Comparison of ENCODE assay signal across 25 cellular contexts in the genomic region with DNA sequence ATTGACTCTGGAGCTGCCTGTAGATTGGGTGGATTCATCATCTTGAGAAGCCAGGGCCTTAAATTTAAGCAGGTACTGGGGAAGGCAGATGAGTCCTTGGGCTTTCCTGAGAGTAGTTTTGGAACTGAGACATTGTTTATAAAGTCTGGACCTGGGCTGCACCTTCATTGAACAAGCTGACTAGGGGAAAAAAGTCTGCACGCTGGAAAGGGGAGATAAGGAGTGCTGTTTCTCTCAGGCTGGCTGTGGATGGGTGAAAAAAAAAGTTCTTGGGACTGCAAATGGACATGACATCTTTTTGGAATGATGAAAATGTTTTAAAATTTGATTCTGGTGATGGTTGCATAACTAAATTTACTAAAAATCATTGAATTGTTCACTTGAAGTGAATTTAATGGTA. TPM values are rescaled to one million over a fixed set of nuclear protein-coding genes. Genes with fewer than 3 reads are reported as not detected.
DNase-seq lines count a peak whose midpoint lies in the region; ATAC-seq, FAIRE-seq and TF ChIP-seq lines count a peak whose summit lies in the region.
"Had no signal": no experiment of that assay in that cellular context is flagged by ENCODE, and none has a peak within 500 bp of the region (broad histone marks: within the 10 kb centered on the region; RNA-seq: fewer than 3 reads in every experiment).

No MANE protein-coding gene starts in this region.

- peaks cover 52% of the 10 kb centered on the region for H3K4me1 Mint-ChIP-seq in activated T-cell treated with anti-CD3 and anti-CD28 coated beads, Interleukin-2, amount 50 U/mL, for 24 hours (ENCODE audit: low read depth)
- H3K4me1 Mint-ChIP-seq: mesothelial cell of epicardium had no signal

- no peaks in the 10 kb centered on the region for H3K27me3 Mint-ChIP-seq in activated T-cell treated with anti-CD3 and anti-CD28 coated beads, Interleukin-2, amount 50 U/mL, for 24 hours
- H3K27me3 Mint-ChIP-seq: naive B cell had no signal

- H3K36me3 ChIP-seq in K562 (ENCODE audit: control insufficient read depth, insufficient read depth, low read length) (peaks cover 75% of the 10 kb centered on the region), parathyroid adenoma (ENCODE audit: control insufficient read depth, insufficient read depth, low read length) (no peaks in the 10 kb centered on the region)

- no peaks in the 10 kb centered on the region for H3K9me3 ChIP-seq in K562 (replicated peaks; ENCODE audit: control insufficient read depth, insufficient read depth, low read depth, low read length)
- H3K9me3 ChIP-seq in parathyroid adenoma (ENCODE audit: control insufficient read depth, low read length) = no peaks in the 10 kb centered on the region
- H3K9me3 ChIP-seq: adrenal gland, stomach, thyroid gland had no signal

- FAIRE-seq in K562 (lab: Jason Lieb, UNC) = peak; percentile 84
- FAIRE-seq: A204.1, islet of Langerhans had no signal

- intact Hi-C loops in K562 (cut with micrococcal nuclease) = no loop called here

- ATAC-seq in K562 = peak; percentile 92
- ATAC-seq: CD8-positive, alpha-beta T cell; left ventricle myocardium superior had no signal

- in situ Hi-C loops in K562 (cut with MboI) = no loop called here

- peaks cover 5 to 8% of the 10 kb centered on the region in 2 experiments; a peak in 4 of 5 replicates for H3K4me1 ChIP-seq in K562 (replicated peaks in 1 of 2; ENCODE audit: control insufficient read depth in 2 of 2, insufficient read depth in 2 of 2, low read length in 2 of 2)
- peaks cover 4% of the 10 kb centered on the region for H3K4me1 ChIP-seq in parathyroid adenoma

- TF ChIP-seq POLR2A in K562 (conservative IDR thresholded peaks at IDR 0.05) = no peak

- no peak overlapping the region for H2AFZ ChIP-seq in K562 (ENCODE audit: low read depth, low read length)
- H2AFZ ChIP-seq in parathyroid adenoma = no peak overlapping the region
- H2AFZ ChIP-seq: GM23248, PC-9 had no signal

- H3K4me3 ChIP-seq in K562 (no peak overlapping the region), parathyroid adenoma (ENCODE audit: low read depth, low read length) (peak overlapping the region; percentile 27)
- H3K4me3 ChIP-seq: adrenal gland, GM23248, PC-9, stomach, thyroid gland had no signal

- no peaks in the 10 kb centered on the region for H3K9me3 Mint-ChIP-seq in activated T-cell treated with anti-CD3 and anti-CD28 coated beads, Interleukin-2, amount 50 U/mL, for 24 hours
- H3K9me3 Mint-ChIP-seq: brain; CD8-positive, alpha-beta T cell; mesothelial cell of epicardium; naive B cell had no signal

- DNase-seq in activated T-cell treated with anti-CD3 and anti-CD28 coated beads, Interleukin-2, amount 50 U/mL, for 24 hours = no peak
- no peak for DNase-seq in activated T-cell treated with anti-CD3 and anti-CD28 coated beads, Interleukin-2, amount 50 U/mL, for 48 hours
- peak in 3 of 4 experiments; percentile 37 to 78 (median 78) for DNase-seq in K562 (ENCODE audit: extremely low read depth in 1 of 4, low spot score in 3 of 4)
- no peak for DNase-seq in activated effector memory CD4-positive, alpha-beta T cell treated with Interleukin-2 at 50 U/mL for 16 hours
- no peak for DNase-seq in DMS53 treated with DMSO at 0.1 percent for 48 hours (lab: John Stamatoyannopoulos, UW; ENCODE audit: unreplicated experiment)
- DNase-seq: activated CD4-positive, alpha-beta T cell treated with anti-CD3 and anti-CD28 coated beads for 48 hours; activated gamma-delta T cell treated with Interleukin-2 at 50 U/mL for 16 hours; adrenal gland; CD8-positive, alpha-beta T cell; GM23248; left ventricle myocardium superior; naive B cell; NCI-H1105; NCI-H187 treated with DMSO at 0.1 percent for 48 hours; NCI-H524 treated with DMSO at 0.1 percent for 48 hours; PC-9; Right ventricle myocardium superior; stomach; thyroid gland had no signal

- no peak overlapping the region for H3K4me3 Mint-ChIP-seq in activated T-cell treated with anti-CD3 and anti-CD28 coated beads, Interleukin-2, amount 50 U/mL, for 24 hours
- H3K4me3 Mint-ChIP-seq: brain; CD8-positive, alpha-beta T cell; mesothelial cell of epicardium; naive B cell had no signal

- no peak for TF ChIP-seq EP300 in K562 (IDR thresholded peaks at IDR 0.05; ENCODE audit: low read length)

- WGBS in K562 (ENCODE audit: insufficient coverage, low coverage, missing lambda C conversion rate) = 0% methylated on average over 1 of the region's 1 CpG

- H3K27me3 ChIP-seq in K562 (ENCODE audit: control insufficient read depth in 2 of 2, insufficient read depth in 2 of 2, low read length in 2 of 2) (no peaks in the 10 kb centered on the region), parathyroid adenoma (ENCODE audit: control insufficient read depth, insufficient read depth, low read length) (no peaks in the 10 kb centered on the region)
- H3K27me3 ChIP-seq: adrenal gland, stomach, thyroid gland had no signal

- TF ChIP-seq RAD21 in K562 (CRISPR knock-in tag; conservative IDR thresholded peaks at IDR 0.05 in 1 of 2, IDR thresholded peaks at IDR 0.05 in 1 of 2) = no peak

- H3K27ac ChIP-seq in K562 (ENCODE audit: extremely low read depth, low read depth, low read length) (peak overlapping the region; percentile 31; the same call in 1 of the 3 replicates), parathyroid adenoma (peak overlapping the region; percentile 0)
- H3K27ac ChIP-seq: adrenal gland, GM23248, PC-9, stomach, thyroid gland, VCaP had no signal

- no peaks in the 10 kb centered on the region for H4K20me1 ChIP-seq in K562 (replicated peaks; ENCODE audit: control insufficient read depth, insufficient read depth, low read length)

- peak overlapping the region in 1 of 2 experiments; percentile 5; a peak in 1 of 4 replicates for H3K9ac ChIP-seq in K562 (ENCODE audit: insufficient read depth in 1 of 2, low read depth in 2 of 2, low read length in 2 of 2)
- no peak overlapping the region for H3K9ac ChIP-seq in parathyroid adenoma
- H3K9ac ChIP-seq: GM23248 had no signal

- H3K79me2 ChIP-seq in K562 (ENCODE audit: control insufficient read depth, insufficient read depth, low read length) = peaks cover 13% of the 10 kb centered on the region
- peaks cover 45% of the 10 kb centered on the region for H3K79me2 ChIP-seq in parathyroid adenoma

- peak overlapping the region; percentile 50 for H3K27ac Mint-ChIP-seq in activated T-cell treated with anti-CD3 and anti-CD28 coated beads, Interleukin-2, amount 50 U/mL, for 24 hours
- H3K27ac Mint-ChIP-seq: CD8-positive, alpha-beta T cell; mesothelial cell of epicardium had no signal

- BruUV-seq in K562 (replicated peaks; lab: Mats Ljungman, UMichigan) = no TSS peak

- CTCF ChIA-PET in K562 (lab: Yijun Ruan, JAX; ENCODE audit: low intra/inter-chr PET ratio) = no interaction called here

- TF ChIP-seq CTCF in K562 (IDR thresholded peaks at IDR 0.05 in 2 of 3, conservative IDR thresholded peaks at IDR 0.05 in 1 of 3; ENCODE audit: insufficient read depth in 2 of 3, low read depth in 1 of 3, low read length in 3 of 3) (no peak), parathyroid adenoma (IDR thresholded peaks at IDR 0.05) (no peak)

- H3K9me1 ChIP-seq in K562 (ENCODE audit: control insufficient read depth, insufficient read depth, low read length) = no peaks in the 10 kb centered on the region

- peaks cover 85% of the 10 kb centered on the region for H3K36me3 Mint-ChIP-seq in activated T-cell treated with anti-CD3 and anti-CD28 coated beads, Interleukin-2, amount 50 U/mL, for 24 hours (ENCODE audit: low read depth)

- POLR2A ChIA-PET in K562 (lab: Yijun Ruan, JAX) = interaction anchor here (0.6 to 9.9 kb wide), 6 partner anchors 9 to 1558 kb away, joined by 3 to 137 read pairs (median 4); a partner anchor contains a TSS

- peak overlapping the region; percentile 9; the same call in 1 of the 2 replicates for H3K4me2 ChIP-seq in K562 (ENCODE audit: insufficient read depth, low read length)
- H3K4me2 ChIP-seq in parathyroid adenoma (ENCODE audit: low read length) = peak overlapping the region; percentile 42
- H3K4me2 ChIP-seq: PC-9 had no signal

RNA-seq across cellular contexts. Expression of a gene that starts 12.0 kb away (rescaled TPM):
- total RNA-seq in K562 (2011; cell fraction: chromatin; rRNA removed; ENCODE audit: low replicate concordance) = 185 and 253 TPM in 2 replicates
- 121 and 131 TPM in 2 replicates for total RNA-seq in K562 (2011; cell fraction: nucleolus; rRNA removed)
- 132 and 136 TPM in 2 replicates for total RNA-seq in K562 (2011; cell fraction: nucleoplasm; rRNA removed)
- total RNA-seq in K562 (2014; rRNA removed) (70.5 and 99.4 TPM in 2 replicates), K562 (2014; rRNA removed; fragmentation: Illumina TruSeq; extraction: Trizol) (48.6 and 48.7 TPM in 2 replicates), K562 (2015; rRNA removed; fragmentation: Illumina TruSeq; extraction: Trizol) (55.5 and 59.4 TPM in 2 replicates), K562 (2021) (103 and 115 TPM in 2 replicates)
- polyA plus RNA-seq in K562 (2011; rRNA removed) (97.4 and 150 TPM in 2 replicates), K562 (2014; fragmentation: Illumina TruSeq; extraction: Trizol) (108 and 110 TPM in 2 replicates), K562 (2014; fragmentation: Nextera tagmentation; extraction: Ambion mirVana) (10 to 100 TPM; 19.0 to 88.4 TPM), K562 (2014; rRNA removed) (64.7 and 68.8 TPM in 2 replicates)
- 116 and 140 TPM in 2 replicates for polyA plus RNA-seq in K562 (2011; cell fraction: cytosol; rRNA removed)
- 227 TPM in 2 replicates for polyA plus RNA-seq in K562 (2011; cell fraction: nucleus; rRNA removed)
- 94.4 and 137 TPM in 2 replicates for polyA plus RNA-seq in K562 (2012)
- polyA minus RNA-seq in K562 (2011; rRNA and poly(A)+ RNA removed) = 164 and 184 TPM in 2 replicates
- polyA minus RNA-seq in K562 (2011; cell fraction: cytosol; rRNA and poly(A)+ RNA removed) = 98.3 and 102 TPM in 2 replicates
- 40.7 and 54.6 TPM in 2 replicates for polyA minus RNA-seq in K562 (2011; cell fraction: nucleus; rRNA and poly(A)+ RNA removed)

RNA-seq across cellular contexts. Expression of a gene that starts 25.7 kb away (rescaled TPM):
- 21.6 and 37.5 TPM in 2 replicates for total RNA-seq in K562 (2011; cell fraction: chromatin; rRNA removed; ENCODE audit: low replicate concordance)
- total RNA-seq in K562 (2011; cell fraction: nucleolus; rRNA removed) = 20.1 and 25.8 TPM in 2 replicates
- total RNA-seq in K562 (2011; cell fraction: nucleoplasm; rRNA removed) = 37.9 and 46.2 TPM in 2 replicates
- total RNA-seq in K562 (2014; rRNA removed) (82.9 and 130 TPM in 2 replicates), K562 (2014; rRNA removed; fragmentation: Illumina TruSeq; extraction: Trizol) (68.2 and 79.6 TPM in 2 replicates), K562 (2015; rRNA removed; fragmentation: Illumina TruSeq; extraction: Trizol) (69.6 and 83.4 TPM in 2 replicates), K562 (2021) (52.9 and 54.9 TPM in 2 replicates)
- polyA plus RNA-seq in K562 (2011; rRNA removed) (84.9 and 110 TPM in 2 replicates), K562 (2014; fragmentation: Illumina TruSeq; extraction: Trizol) (59.5 and 75.0 TPM in 2 replicates), K562 (2014; fragmentation: Nextera tagmentation; extraction: Ambion mirVana) (100 to 1,000 TPM in 1 of 2 experiments, 10 to 100 TPM in 1; 89.7 to 114 TPM), K562 (2014; rRNA removed) (126 and 135 TPM in 2 replicates)
- polyA plus RNA-seq in K562 (2011; cell fraction: cytosol; rRNA removed) = 54.8 and 55.0 TPM in 2 replicates
- polyA plus RNA-seq in K562 (2011; cell fraction: nucleus; rRNA removed) = 33.4 and 48.1 TPM in 2 replicates
- 70.3 and 131 TPM in 2 replicates for polyA plus RNA-seq in K562 (2012)
- 21.0 and 21.1 TPM in 2 replicates for polyA minus RNA-seq in K562 (2011; rRNA and poly(A)+ RNA removed)
- polyA minus RNA-seq in K562 (2011; cell fraction: cytosol; rRNA and poly(A)+ RNA removed) = 11.0 and 14.1 TPM in 2 replicates
- polyA minus RNA-seq in K562 (2011; cell fraction: nucleus; rRNA and poly(A)+ RNA removed) = 11.0 and 27.2 TPM in 2 replicates

RNA-seq across cellular contexts. Expression of a gene that starts 29.2 kb away (rescaled TPM):
- total RNA-seq in K562 (2011; cell fraction: chromatin; rRNA removed; ENCODE audit: low replicate concordance) = 202 and 543 TPM in 2 replicates
- 249 and 295 TPM in 2 replicates for total RNA-seq in K562 (2011; cell fraction: nucleolus; rRNA removed)
- 177 and 202 TPM in 2 replicates for total RNA-seq in K562 (2011; cell fraction: nucleoplasm; rRNA removed)
- total RNA-seq in K562 (2014; rRNA removed) (21.9 and 34.2 TPM in 2 replicates), K562 (2014; rRNA removed; fragmentation: Illumina TruSeq; extraction: Trizol) (14.9 and 15.0 TPM in 2 replicates), K562 (2015; rRNA removed; fragmentation: Illumina TruSeq; extraction: Trizol) (26.7 and 30.0 TPM in 2 replicates), K562 (2021) (43.4 and 45.6 TPM in 2 replicates)
- polyA plus RNA-seq in K562 (2011; rRNA removed) (35.1 and 76.4 TPM in 2 replicates), K562 (2014; fragmentation: Illumina TruSeq; extraction: Trizol) (40.7 and 51.3 TPM in 2 replicates), K562 (2014; fragmentation: Nextera tagmentation; extraction: Ambion mirVana) (1 to 10 TPM; 5.6 to 6.2 TPM), K562 (2014; rRNA removed) (38.4 and 47.8 TPM in 2 replicates)
- 51.3 and 87.4 TPM in 2 replicates for polyA plus RNA-seq in K562 (2011; cell fraction: cytosol; rRNA removed)
- 367 and 476 TPM in 2 replicates for polyA plus RNA-seq in K562 (2011; cell fraction: nucleus; rRNA removed)
- polyA plus RNA-seq in K562 (2012) = 41.4 and 84.7 TPM in 2 replicates
- 34.3 and 47.0 TPM in 2 replicates for polyA minus RNA-seq in K562 (2011; rRNA and poly(A)+ RNA removed)
- polyA minus RNA-seq in K562 (2011; cell fraction: cytosol; rRNA and poly(A)+ RNA removed) = 38.9 and 42.1 TPM in 2 replicates
- polyA minus RNA-seq in K562 (2011; cell fraction: nucleus; rRNA and poly(A)+ RNA removed) = 56.4 and 72.0 TPM in 2 replicates

RNA-seq across cellular contexts. Expression of a gene that starts 55.2 kb away (rescaled TPM):
- total RNA-seq in K562 (2011; cell fraction: chromatin; rRNA removed; ENCODE audit: low replicate concordance) = 130 and 235 TPM in 2 replicates
- total RNA-seq in K562 (2011; cell fraction: nucleolus; rRNA removed) = 102 and 121 TPM in 2 replicates
- 108 and 109 TPM in 2 replicates for total RNA-seq in K562 (2011; cell fraction: nucleoplasm; rRNA removed)
- total RNA-seq in K562 (2014; rRNA removed) (27.2 and 32.1 TPM in 2 replicates), K562 (2014; rRNA removed; fragmentation: Illumina TruSeq; extraction: Trizol) (12.5 and 14.7 TPM in 2 replicates), K562 (2015; rRNA removed; fragmentation: Illumina TruSeq; extraction: Trizol) (18.2 and 19.6 TPM in 2 replicates), K562 (2021) (33.9 and 35.7 TPM in 2 replicates)
- polyA plus RNA-seq in K562 (2011; rRNA removed) (23.8 and 31.6 TPM in 2 replicates), K562 (2014; fragmentation: Illumina TruSeq; extraction: Trizol) (22.6 TPM in 2 replicates), K562 (2014; fragmentation: Nextera tagmentation; extraction: Ambion mirVana) (1 to 10 TPM; 4.7 to 6.3 TPM), K562 (2014; rRNA removed) (30.5 and 31.4 TPM in 2 replicates)
- 23.7 and 30.6 TPM in 2 replicates for polyA plus RNA-seq in K562 (2011; cell fraction: cytosol; rRNA removed)
- 99.8 and 108 TPM in 2 replicates for polyA plus RNA-seq in K562 (2011; cell fraction: nucleus; rRNA removed)
- 42.1 and 123 TPM in 2 replicates for polyA plus RNA-seq in K562 (2012)
- 22.0 and 23.5 TPM in 2 replicates for polyA minus RNA-seq in K562 (2011; rRNA and poly(A)+ RNA removed)
- 12.5 and 14.2 TPM in 2 replicates for polyA minus RNA-seq in K562 (2011; cell fraction: cytosol; rRNA and poly(A)+ RNA removed)
- polyA minus RNA-seq in K562 (2011; cell fraction: nucleus; rRNA and poly(A)+ RNA removed) = 44.3 and 53.9 TPM in 2 replicates

RNA-seq across cellular contexts. Expression of a gene that starts 58.3 kb away (rescaled TPM):
- total RNA-seq in K562 (2011; cell fraction: chromatin; rRNA removed; ENCODE audit: low replicate concordance) = 22.4 and 44.9 TPM in 2 replicates
- 12.0 and 15.7 TPM in 2 replicates for total RNA-seq in K562 (2011; cell fraction: nucleolus; rRNA removed)
- total RNA-seq in K562 (2011; cell fraction: nucleoplasm; rRNA removed) = 23.0 and 30.7 TPM in 2 replicates
- total RNA-seq in K562 (2014; rRNA removed) (1.2 and 3.5 TPM in 2 replicates), K562 (2014; rRNA removed; fragmentation: Illumina TruSeq; extraction: Trizol) (3.7 and 5.3 TPM in 2 replicates), K562 (2015; rRNA removed; fragmentation: Illumina TruSeq; extraction: Trizol) (6.1 and 6.2 TPM in 2 replicates), K562 (2021) (5.1 and 5.6 TPM in 2 replicates)
- polyA plus RNA-seq in K562 (2011; rRNA removed) (7.5 and 10.1 TPM in 2 replicates), K562 (2014; fragmentation: Illumina TruSeq; extraction: Trizol) (5.4 and 7.0 TPM in 2 replicates), K562 (2014; fragmentation: Nextera tagmentation; extraction: Ambion mirVana) (under 1 TPM; 0.32 to 0.66 TPM), K562 (2014; rRNA removed) (5.0 and 6.8 TPM in 2 replicates)
- polyA plus RNA-seq in K562 (2011; cell fraction: cytosol; rRNA removed) = 4.1 and 5.4 TPM in 2 replicates
- polyA plus RNA-seq in K562 (2011; cell fraction: nucleus; rRNA removed) = 35.9 and 45.0 TPM in 2 replicates
- 3.9 and 9.2 TPM in 2 replicates for polyA plus RNA-seq in K562 (2012)
- polyA minus RNA-seq in K562 (2011; rRNA and poly(A)+ RNA removed) = 5.3 and 5.7 TPM in 2 replicates
- 1.2 and 2.4 TPM in 2 replicates for polyA minus RNA-seq in K562 (2011; cell fraction: cytosol; rRNA and poly(A)+ RNA removed)
- 4.8 and 9.8 TPM in 2 replicates for polyA minus RNA-seq in K562 (2011; cell fraction: nucleus; rRNA and poly(A)+ RNA removed)

Comparison
In these comparisons a context has a peak if more than half of its experiments do, and no peak if none do; other contexts are left out.
1. DNase-seq: peak in K562 (3 of 4); none in activated T-cell treated with anti-CD3 and anti-CD28 coated beads, Interleukin-2, amount 50 U/mL, for 24 hours (single experiment), activated T-cell treated with anti-CD3 and anti-CD28 coated beads, Interleukin-2, amount 50 U/mL, for 48 hours (0 of 2), activated effector memory CD4-positive, alpha-beta T cell treated with Interleukin-2 at 50 U/mL for 16 hours (single experiment) and DMS53 treated with DMSO at 0.1 percent for 48 hours (single experiment).